ENCODE assay signal across 21 cellular contexts in genomic region chr6:1497593-1498105, GRCh38.
DNase-seq lines count a peak whose midpoint lies in the region.
"Had no signal": no experiment of that assay in that cellular context is flagged by ENCODE, and none has a peak within 500 bp of the region (broad histone marks: within the 10 kb centered on the region; RNA-seq: fewer than 3 reads in every experiment).

No MANE protein-coding gene starts in this region.

- H3K36me3 ChIP-seq in stomach smooth muscle (ENCODE audit: control insufficient read depth in 2 of 2, insufficient read depth in 2 of 2, low read length in 2 of 2), result no peaks in the 10 kb centered on the region
- H3K36me3 ChIP-seq: ascending aorta had no signal

- H3K27me3 ChIP-seq in stomach smooth muscle (ENCODE audit: control insufficient read depth in 1 of 2, insufficient read depth in 2 of 2, low read length in 2 of 2), result no peaks in the 10 kb centered on the region
- H3K27me3 ChIP-seq: ascending aorta had no signal

- intact Hi-C loops in head of caudate nucleus (cut with DNase I), result no loop called here

- DNase-seq in NCI-H1694 treated with DMSO at 0.1 percent for 48 hours (lab: John Stamatoyannopoulos, UW) (peak; percentile 10), NCI-H1694 (lab: John Stamatoyannopoulos, UW) (no peak), head of caudate nucleus (peak in 25 of 42 donors; percentile 4 to 58 (median 29)), mucosa of gallbladder (ENCODE audit: low spot score) (peak; percentile 56), HCEC 1CT (no peak), kidney glomerular epithelial cell (lab: John Stamatoyannopoulos, UW) (no peak)
- DNase-seq in activated effector memory CD4-positive, alpha-beta T cell treated with Interleukin-2 at 50 U/mL for 16 hours, result no peak
- DNase-seq: 8988T; activated CD8-positive, alpha-beta T cell treated with anti-CD3 and anti-CD28 coated beads, Interleukin-2, amount 10 ng/mL, durations not matched to agents 7 days and 5 days; activated naive CD4-positive, alpha-beta T cell treated with anti-CD3 and anti-CD28 coated beads, Interleukin-2, amount 10 ng/mL, durations not matched to agents 7 days and 5 days; activated T-cell treated with anti-CD3 and anti-CD28 coated beads, Interleukin-2, amount 50 U/mL, for 24 hours; AML-193; effector memory CD8-positive, alpha-beta T cell; Kasumi-1; natural killer cell; NCI-H1048; NCI-H2029 treated with DMSO at 0.1 percent for 48 hours; T-helper 9 cell had no signal

- peaks cover 29% of the 10 kb centered on the region for H3K4me1 ChIP-seq in stomach smooth muscle (ENCODE audit: control insufficient read depth, insufficient read depth, low read length)
- H3K4me1 ChIP-seq: ascending aorta had no signal

- H3K4me3 ChIP-seq in stomach smooth muscle (ENCODE audit: low read length in 2 of 2), result no peak overlapping the region
- H3K4me3 ChIP-seq: ascending aorta had no signal

- peak overlapping the region; percentile 71 for H3K27ac ChIP-seq in stomach smooth muscle (ENCODE audit: low read length)
- H3K27ac ChIP-seq: ascending aorta, RWPE1 had no signal

- H3K9ac ChIP-seq in stomach smooth muscle (ENCODE audit: low read length in 2 of 2), result no peak overlapping the region

- peaks cover 0 to 7% of the 10 kb centered on the region in 2 donors for H3K9me3 ChIP-seq in stomach smooth muscle (ENCODE audit: control insufficient read depth in 2 of 2, low read length in 2 of 2)

Comparison
In these comparisons a context has a peak if more than half of its experiments do, and no peak if none do; other contexts are left out.
1. DNase-seq: peak in NCI-H1694 treated with DMSO at 0.1 percent for 48 hours (single experiment), head of caudate nucleus (25 of 42) and mucosa of gallbladder (single experiment); none in NCI-H1694 (single experiment), HCEC 1CT (single experiment), activated effector memory CD4-positive, alpha-beta T cell treated with Interleukin-2 at 50 U/mL for 16 hours (single experiment) and kidney glomerular epithelial cell (single experiment).